ENCODE assay signal across 9 cellular contexts in genomic region chr19:16470911-16471811, GRCh38. TPM values are rescaled to one million over a fixed set of nuclear protein-coding genes. Genes with fewer than 3 reads are reported as not detected.
A peak's percentile ranks its signal among the peaks of the same experiment; 100 is the strongest.
DNase-seq lines count a peak whose midpoint lies in the region; ATAC-seq and TF ChIP-seq lines count a peak whose summit lies in the region.
"Had no signal": no experiment of that assay in that cellular context is flagged by ENCODE, and none has a peak within 500 bp of the region (broad histone marks: within the 10 kb centered on the region; RNA-seq: fewer than 3 reads in every experiment).

No MANE protein-coding gene starts in this region.

- H3K27me3 ChIP-seq in Peyer's patch: no peaks in the 10 kb centered on the region

- peaks cover 40% of the 10 kb centered on the region for H3K4me1 Mint-ChIP-seq in stimulated activated naive CD8-positive, alpha-beta T cell treated with anti-CD3 and anti-CD28 coated beads, Interleukin-15, Interleukin-2, amounts not matched to agents 100 ng/mL and 50 ng/mL, for 24 hours (ENCODE audit: low read depth)

- H3K27ac ChIP-seq in Peyer's patch: peak overlapping the region; percentile 78 to 92 (median 88)

- no peaks in the 10 kb centered on the region for H3K9me3 Mint-ChIP-seq in stimulated activated naive CD8-positive, alpha-beta T cell treated with anti-CD3 and anti-CD28 coated beads, Interleukin-15, Interleukin-2, amounts not matched to agents 100 ng/mL and 50 ng/mL, for 24 hours

- peaks cover 7% of the 10 kb centered on the region for H3K36me3 Mint-ChIP-seq in stimulated activated naive CD8-positive, alpha-beta T cell treated with anti-CD3 and anti-CD28 coated beads, Interleukin-15, Interleukin-2, amounts not matched to agents 100 ng/mL and 50 ng/mL, for 24 hours (ENCODE audit: low read depth)

- ATAC-seq in HG02759 (IDR thresholded peaks at IDR 0.05; ENCODE audit: unreplicated experiment): peak; percentile 28

- peaks cover 0 to 3% (median 0%) of the 10 kb centered on the region in 4 donors for H3K9me3 ChIP-seq in Peyer's patch

- TF ChIP-seq CTCF in Peyer's patch (IDR thresholded peaks at IDR 0.05): no peak
- TF ChIP-seq CTCF in lower leg skin (IDR thresholded peaks at IDR 0.05): no peak

- TF ChIP-seq POLR2A in Peyer's patch (IDR thresholded peaks at IDR 0.05): peak in 1 of 2 donors; percentile 11
- no peak for TF ChIP-seq POLR2A in lower leg skin (IDR thresholded peaks at IDR 0.05)

- H3K27ac Mint-ChIP-seq in stimulated activated naive CD8-positive, alpha-beta T cell treated with anti-CD3 and anti-CD28 coated beads, Interleukin-15, Interleukin-2, amounts not matched to agents 100 ng/mL and 50 ng/mL, for 24 hours: peak overlapping the region; percentile 55

- H3K4me1 ChIP-seq in Peyer's patch: peaks cover 0 to 15% (median 8%) of the 10 kb centered on the region in 4 donors

- 0 to 1% methylated on average over 29 to 54 of the region's 67 CpGs for WGBS in lower leg skin, 2 donors

- peak overlapping the region; percentile 91 for H3K4me3 Mint-ChIP-seq in stimulated activated naive CD8-positive, alpha-beta T cell treated with anti-CD3 and anti-CD28 coated beads, Interleukin-15, Interleukin-2, amounts not matched to agents 100 ng/mL and 50 ng/mL, for 24 hours

- intact Hi-C loops in lower leg skin (cut with DNase I; ENCODE audit: low total_unique reads): no loop called here

- H3K27me3 Mint-ChIP-seq in stimulated activated naive CD8-positive, alpha-beta T cell treated with anti-CD3 and anti-CD28 coated beads, Interleukin-15, Interleukin-2, amounts not matched to agents 100 ng/mL and 50 ng/mL, for 24 hours: no peaks in the 10 kb centered on the region

- H3K4me3 ChIP-seq in Peyer's patch: peak overlapping the region; percentile 74 to 100 (median 100)
- peak overlapping the region; percentile 71 for H3K4me3 ChIP-seq in lower leg skin (ENCODE audit: low read depth, poor library complexity, severe bottlenecking)

- peak; percentile 10 to 20 for DNase-seq in activated CD4-positive, alpha-beta T cell treated with anti-CD3 and anti-CD28 coated beads for 4 hours
- DNase-seq in activated CD4-positive, alpha-beta T cell treated with anti-CD3 and anti-CD28 coated beads for 1 hour: no peak
- DNase-seq in Peyer's patch (peak in 1 of 3 donors; percentile 56), lower leg skin (ENCODE audit: low spot score in 2 of 2) (peak in 1 of 2 donors; percentile 89), HuH-7.5 (ENCODE audit: low spot score) (no peak)
- DNase-seq in central memory CD4-positive, alpha-beta T cell: peak; percentile 9

- no peaks in the 10 kb centered on the region for H3K36me3 ChIP-seq in Peyer's patch

RNA-seq across cellular contexts. Expression of gene EPS15L1, which starts 0.6 kb away (rescaled TPM):
- total RNA-seq in Peyer's patch (10 to 100 TPM; 18.2 to 37.0 (median 35.2) TPM), lower leg skin (10 to 100 TPM; 21.4 to 63.3 (median 26.7) TPM)

RNA-seq across cellular contexts. Expression of gene CALR3, which starts 24.8 kb away (rescaled TPM):
- total RNA-seq in Peyer's patch (not detected), lower leg skin (not detected)
- total RNA-seq: renal cortical epithelial cell had no signal

RNA-seq across cellular contexts. Expression of gene C19orf44, which starts 25.0 kb away (rescaled TPM):
- total RNA-seq in Peyer's patch: 10 to 100 TPM in 1 of 4 donors, 1 to 10 TPM in 3; 3.7 to 13.2 (median 8.0) TPM
- 1 to 10 TPM; 3.7 to 5.0 (median 4.8) TPM for total RNA-seq in lower leg skin

Comparison
In these comparisons a context has a peak if more than half of its experiments do, and no peak if none do; other contexts are left out.
1. DNase-seq: peak in activated CD4-positive, alpha-beta T cell treated with anti-CD3 and anti-CD28 coated beads for 4 hours (2 of 2) and central memory CD4-positive, alpha-beta T cell (single experiment); none in activated CD4-positive, alpha-beta T cell treated with anti-CD3 and anti-CD28 coated beads for 1 hour (single experiment) and HuH-7.5 (single experiment).